ENCODE assay signal across 8 cellular contexts in genomic region chr9:68705636-68706578, GRCh38. TPM values are rescaled to one million over a fixed set of nuclear protein-coding genes. Genes with fewer than 3 reads are reported as not detected.
DNase-seq lines count a peak whose midpoint lies in the region; ATAC-seq, FAIRE-seq and TF ChIP-seq lines count a peak whose summit lies in the region.

No MANE protein-coding gene starts in this region.

- H3K9me3 Mint-ChIP-seq in stimulated activated effector memory CD8-positive, alpha-beta T cell treated with anti-CD3 and anti-CD28 coated beads, Interleukin-12 subunit alpha, Interleukin-12 subunit beta, amount 100 ng/mL, for 72 hours, result no peaks in the 10 kb centered on the region

- no peaks in the 10 kb centered on the region for H3K4me1 Mint-ChIP-seq in stimulated activated effector memory CD8-positive, alpha-beta T cell treated with anti-CD3 and anti-CD28 coated beads, Interleukin-12 subunit alpha, Interleukin-12 subunit beta, amount 100 ng/mL, for 72 hours

- no peaks in the 10 kb centered on the region for H3K79me2 ChIP-seq in keratinocyte (ENCODE audit: control insufficient read depth, insufficient read depth, low read length)

- H3K4me1 ChIP-seq in keratinocyte (ENCODE audit: control insufficient read depth, extremely low read depth, insufficient read depth, low read length), result no peaks in the 10 kb centered on the region

- no peak overlapping the region for H3K27ac ChIP-seq in keratinocyte (ENCODE audit: control insufficient read depth, insufficient read depth, low read length)

- peak; percentile 69 for DNase-seq in GM06990 (ENCODE audit: extremely low read depth, insufficient read length)
- DNase-seq in NB4 (ENCODE audit: low read depth), result peak; percentile 45
- DNase-seq in astrocyte of the spinal cord (ENCODE audit: low read depth, low spot score), result no peak
- no peak for DNase-seq in keratinocyte (ENCODE audit: low read depth, low spot score)
- peak in 1 of 2 donors; percentile 49 for DNase-seq in stimulated activated effector memory CD8-positive, alpha-beta T cell treated with anti-CD3 and anti-CD28 coated beads, Interleukin-12 subunit alpha, Interleukin-12 subunit beta, amount 100 ng/mL, for 72 hours (ENCODE audit: low spot score in 2 of 2)
- DNase-seq in glomerular visceral epithelial cell (ENCODE audit: extremely low spot score), result no peak
- no peak for DNase-seq in KG1 (lab: John Stamatoyannopoulos, UW)

- no peaks in the 10 kb centered on the region for H3K36me3 Mint-ChIP-seq in stimulated activated effector memory CD8-positive, alpha-beta T cell treated with anti-CD3 and anti-CD28 coated beads, Interleukin-12 subunit alpha, Interleukin-12 subunit beta, amount 100 ng/mL, for 72 hours

- peak; percentile 11 for ATAC-seq in GM21717 (IDR thresholded peaks at IDR 0.05; ENCODE audit: unreplicated experiment)
- ATAC-seq in stimulated activated effector memory CD8-positive, alpha-beta T cell treated with anti-CD3 and anti-CD28 coated beads, Interleukin-12 subunit alpha, Interleukin-12 subunit beta, amount 100 ng/mL, for 72 hours, result no peak

- H3K4me3 Mint-ChIP-seq in stimulated activated effector memory CD8-positive, alpha-beta T cell treated with anti-CD3 and anti-CD28 coated beads, Interleukin-12 subunit alpha, Interleukin-12 subunit beta, amount 100 ng/mL, for 72 hours, result peak overlapping the region; percentile 62

- H3K27me3 ChIP-seq in GM06990 (replicated peaks; ENCODE audit: control insufficient read depth, insufficient read depth, low read length) (no peaks in the 10 kb centered on the region), keratinocyte (ENCODE audit: control insufficient read depth, extremely low read depth, insufficient read depth, low read length) (peaks cover 45% of the 10 kb centered on the region)

- no peaks in the 10 kb centered on the region for H3K9me1 ChIP-seq in keratinocyte (ENCODE audit: control insufficient read depth, extremely low read depth, insufficient read depth, low read length)

- H2AFZ ChIP-seq in keratinocyte (ENCODE audit: control insufficient read depth, low read length), result no peak overlapping the region

- no peak overlapping the region for H3K27ac Mint-ChIP-seq in stimulated activated effector memory CD8-positive, alpha-beta T cell treated with anti-CD3 and anti-CD28 coated beads, Interleukin-12 subunit alpha, Interleukin-12 subunit beta, amount 100 ng/mL, for 72 hours

- H3K36me3 ChIP-seq in GM06990 (ENCODE audit: control insufficient read depth, insufficient read depth, low read length) (peaks cover 2% of the 10 kb centered on the region), keratinocyte (ENCODE audit: control insufficient read depth in 2 of 2, extremely low read depth in 1 of 2, insufficient read depth in 2 of 2, low read length in 2 of 2) (no peaks in the 10 kb centered on the region)

- TF ChIP-seq CTCF in GM06990 (IDR thresholded peaks at IDR 0.05; ENCODE audit: insufficient read depth, low read length, poor library complexity, severe bottlenecking) (peak; percentile 29), NB4 (IDR thresholded peaks at IDR 0.05; ENCODE audit: low read depth, low read length) (no peak), astrocyte of the spinal cord (IDR thresholded peaks at IDR 0.05; ENCODE audit: low read depth, low read length) (no peak), keratinocyte (optimal IDR thresholded peaks at IDR 0.05 in 1 of 3, IDR thresholded peaks at IDR 0.05 in 1 of 3, conservative IDR thresholded peaks at IDR 0.05 in 1 of 3; ENCODE audit: extremely low read depth in 1 of 3, insufficient read depth in 2 of 3, low read length in 3 of 3) (no peak)

- no peaks in the 10 kb centered on the region for H3K9me3 ChIP-seq in keratinocyte (ENCODE audit: control insufficient read depth, low read depth, low read length)

- H3K9ac ChIP-seq in keratinocyte (ENCODE audit: control insufficient read depth, extremely low read depth, insufficient read depth, low read length), result no peak overlapping the region

- no peaks in the 10 kb centered on the region for H4K20me1 ChIP-seq in keratinocyte (ENCODE audit: control insufficient read depth, extremely low read depth, insufficient read depth, low read length)

- FAIRE-seq in keratinocyte (lab: Jason Lieb, UNC), result no peak

- TF ChIP-seq POLR2A in NB4 (IDR thresholded peaks at IDR 0.05; ENCODE audit: extremely low read depth, insufficient read length), result no peak

- dilution Hi-C loops in keratinocyte (cut with MboI; ENCODE audit: extremely low pct_ligation_motif_present, low sequenced_read_pairs), result no loop called here

- peak overlapping the region; percentile 45 for H3K4me2 ChIP-seq in keratinocyte (ENCODE audit: control insufficient read depth, extremely low read depth, insufficient read depth, low read depth, low read length)

- H3K4me3 ChIP-seq in GM06990 (replicated peaks; ENCODE audit: low read depth, low read length) (peak overlapping the region; percentile 96), NB4 (ENCODE audit: low read depth, low read length) (peak overlapping the region; percentile 36), astrocyte of the spinal cord (ENCODE audit: low read depth, low read length) (peak overlapping the region; percentile 22), keratinocyte (ENCODE audit: control insufficient read depth in 2 of 3, extremely low read depth in 1 of 3, insufficient read depth in 2 of 3, low read depth in 1 of 3, low read length in 3 of 3) (peak overlapping the region in 1 of 3 experiments; percentile 31)

- in situ Hi-C loops in astrocyte of the spinal cord (cut with HindIII; ENCODE audit: low sequenced_read_pairs), result no loop called here

RNA-seq across cellular contexts. Expression of gene PIP5K1B, which starts 0.9 kb away (rescaled TPM):
- polyA plus RNA-seq in keratinocyte, result 0.04 to 0.05 TPM in 2 of 3 replicates, not detected in the other
- not detected for polyA plus RNA-seq in keratinocyte (2011; ENCODE audit: low read depth)
- polyA plus RNA-seq in keratinocyte (2011; cell fraction: cytosol; rRNA removed), result 0.05 and 0.06 TPM in 2 replicates
- polyA plus RNA-seq in keratinocyte (2011; cell fraction: nucleus; rRNA removed), result 0.06 TPM in 1 of 2 replicates, not detected in the other
- polyA plus RNA-seq in keratinocyte (2012; ENCODE audit: low replicate concordance), result 0.27 TPM in 1 of 2 replicates, not detected in the other
- polyA minus RNA-seq in keratinocyte, result 0.13 TPM in 1 of 3 replicates, not detected in the others
- polyA minus RNA-seq in keratinocyte (2011; cell fraction: cytosol; rRNA and poly(A)+ RNA removed), result not detected
- 0.31 TPM in 1 of 2 replicates, not detected in the other for polyA minus RNA-seq in keratinocyte (2011; cell fraction: nucleus; rRNA and poly(A)+ RNA removed)

Comparison
In these comparisons a context has a peak if more than half of its experiments do, and no peak if none do; other contexts are left out.
1. DNase-seq: peak in GM06990 (single experiment) and NB4 (single experiment); none in astrocyte of the spinal cord (single experiment), keratinocyte (single experiment), glomerular visceral epithelial cell (single experiment) and KG1 (single experiment).